Comparison of ENCODE assay signal across 7 cellular contexts in the genomic region with DNA sequence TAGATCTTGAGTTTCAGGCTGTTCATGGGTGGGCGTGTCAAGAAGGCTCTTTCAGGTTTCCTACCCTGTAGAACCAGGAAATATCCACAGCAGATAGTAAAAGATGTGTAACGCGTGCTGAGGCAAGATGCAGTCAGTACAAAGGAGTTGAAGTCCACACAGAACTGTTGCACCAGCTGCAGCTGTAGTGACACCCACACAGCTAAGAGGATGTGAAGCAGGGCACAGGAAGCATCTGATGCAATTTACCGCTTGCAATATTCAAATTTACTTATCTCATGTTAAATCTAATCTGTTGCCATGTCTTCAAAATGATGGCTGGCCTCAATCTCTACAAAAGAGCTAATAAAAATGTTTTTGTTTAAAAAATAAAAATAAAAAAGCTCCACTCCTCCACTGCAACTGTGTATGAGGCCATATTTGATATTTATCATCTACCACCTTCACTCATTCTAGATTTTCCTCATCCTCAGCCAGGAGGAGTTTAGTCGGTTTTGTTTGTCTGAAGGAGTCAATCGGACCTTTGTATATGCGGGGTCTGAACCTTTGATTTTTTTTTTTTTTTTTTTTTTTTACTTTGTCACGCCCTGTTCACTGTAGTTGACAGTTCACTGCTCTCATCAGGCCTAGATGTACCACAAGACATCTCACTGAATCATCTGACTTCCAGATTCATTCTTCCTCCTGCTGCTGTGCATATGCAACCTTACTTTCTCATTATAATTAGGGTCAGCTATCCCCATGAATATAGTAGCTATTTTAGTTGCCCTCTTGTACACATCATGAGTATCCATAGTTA.
A peak's percentile ranks its signal among the peaks of the same experiment; 100 is the strongest.
DNase-seq lines count a peak whose midpoint lies in the region; ATAC-seq and TF ChIP-seq lines count a peak whose summit lies in the region.

No MANE protein-coding gene starts in this region.

- ATAC-seq in GM19463 (IDR thresholded peaks at IDR 0.05; ENCODE audit: unreplicated experiment) (peak; percentile 56), HG03432 (IDR thresholded peaks at IDR 0.05; ENCODE audit: unreplicated experiment) (peak; percentile 65)
- peak; percentile 77 for ATAC-seq in activated CD8-positive, alpha-beta memory T cell treated with anti-CD3 and anti-CD28 coated beads, Interleukin-2, amount 10 ng/mL, durations not matched to agents 7 days and 5 days

- H3K4me3 Mint-ChIP-seq in activated CD8-positive, alpha-beta memory T cell treated with anti-CD3 and anti-CD28 coated beads, Interleukin-2, amount 10 ng/mL, durations not matched to agents 7 days and 5 days = peak overlapping the region; percentile 61

- H3K27ac Mint-ChIP-seq in activated CD8-positive, alpha-beta memory T cell treated with anti-CD3 and anti-CD28 coated beads, Interleukin-2, amount 10 ng/mL, durations not matched to agents 7 days and 5 days = peak overlapping the region; percentile 98

- no peaks in the 10 kb centered on the region for H3K36me3 ChIP-seq in BE2C

- no peaks in the 10 kb centered on the region for H3K4me1 ChIP-seq in BE2C

- DNase-seq in activated CD8-positive, alpha-beta memory T cell treated with anti-CD3 and anti-CD28 coated beads, Interleukin-2, amount 10 ng/mL, durations not matched to agents 7 days and 5 days = peak; percentile 83
- peak; percentile 38 for DNase-seq in skeletal muscle cell (ENCODE audit: low read depth)
- DNase-seq in BE2C = no peak
- DNase-seq in NCI-H2171 treated with DMSO at 0.1 percent for 48 hours (lab: John Stamatoyannopoulos, UW) = no peak
- no peak for DNase-seq in AG08396 (ENCODE audit: low spot score)

- H3K4me3 ChIP-seq in skeletal muscle cell (ENCODE audit: low read depth, low read length) (no peak overlapping the region), BE2C (ENCODE audit: low read depth, low read length) (no peak overlapping the region)

- H3K4me1 Mint-ChIP-seq in activated CD8-positive, alpha-beta memory T cell treated with anti-CD3 and anti-CD28 coated beads, Interleukin-2, amount 10 ng/mL, durations not matched to agents 7 days and 5 days = peaks cover 53% of the 10 kb centered on the region

- H3K9me3 ChIP-seq in BE2C = no peaks in the 10 kb centered on the region

- no peaks in the 10 kb centered on the region for H3K27me3 Mint-ChIP-seq in activated CD8-positive, alpha-beta memory T cell treated with anti-CD3 and anti-CD28 coated beads, Interleukin-2, amount 10 ng/mL, durations not matched to agents 7 days and 5 days

- CTCF ChIA-PET in activated CD8-positive, alpha-beta memory T cell treated with anti-CD3 and anti-CD28 coated beads, Interleukin-2, amount 10 ng/mL, durations not matched to agents 7 days and 5 days (lab: Charles Lee) = interaction anchor here (0.6 to 6.4 kb wide), 16 partner anchors 14 to 228 kb away, joined by 3 to 66 read pairs (median 5); no protein-coding TSS in a partner anchor

- TF ChIP-seq CTCF in BE2C (IDR thresholded peaks at IDR 0.05; ENCODE audit: low read depth, low read length) = no peak

- no peaks in the 10 kb centered on the region for H3K27me3 ChIP-seq in BE2C

- H3K9me3 Mint-ChIP-seq in activated CD8-positive, alpha-beta memory T cell treated with anti-CD3 and anti-CD28 coated beads, Interleukin-2, amount 10 ng/mL, durations not matched to agents 7 days and 5 days (ENCODE audit: low read depth) = peaks cover 7% of the 10 kb centered on the region

- H3K36me3 Mint-ChIP-seq in activated CD8-positive, alpha-beta memory T cell treated with anti-CD3 and anti-CD28 coated beads, Interleukin-2, amount 10 ng/mL, durations not matched to agents 7 days and 5 days = peaks cover 45% of the 10 kb centered on the region

Comparison
In these comparisons a context has a peak if more than half of its experiments do, and no peak if none do; other contexts are left out.
1. DNase-seq: peak in activated CD8-positive, alpha-beta memory T cell treated with anti-CD3 and anti-CD28 coated beads, Interleukin-2, amount 10 ng/mL, durations not matched to agents 7 days and 5 days (single experiment) and skeletal muscle cell (single experiment); none in BE2C (single experiment), NCI-H2171 treated with DMSO at 0.1 percent for 48 hours (single experiment) and AG08396 (single experiment).
2. Peak in every context shown above with its lines, with median percentiles within 50 percentile points of each other: ATAC-seq.